ENCODE assay signal across 8 cellular contexts in genomic region chr16:12095275-12096161, GRCh38.
DNase-seq lines count a peak whose midpoint lies in the region; ATAC-seq, FAIRE-seq and TF ChIP-seq lines count a peak whose summit lies in the region.

No MANE protein-coding gene starts in this region.

- DNase-seq in D721Med (ENCODE audit: insufficient read length, low spot score) (no peak), SK-N-MC (ENCODE audit: low read depth, low spot score) (no peak), glutamatergic neuron (peak; percentile 83), posterior vena cava (ENCODE audit: low spot score) (peak; percentile 91), urothelium cell line (ENCODE audit: low spot score) (peak; percentile 73)
- peak; percentile 56 to 69 for DNase-seq in activated naive CD4-positive, alpha-beta T cell treated with anti-CD3 and anti-CD28 coated beads, Interleukin-2, amount 50 U/mL, for 72 hours (ENCODE audit: low spot score in 2 of 2)

- H3K36me3 ChIP-seq in SK-N-MC (ENCODE audit: insufficient read depth, low read length): no peaks in the 10 kb centered on the region

- H3K9me3 ChIP-seq in SK-N-MC (ENCODE audit: low read depth, low read length): no peaks in the 10 kb centered on the region

- H3K27ac ChIP-seq in SK-N-MC: no peak overlapping the region

- H3K9me3 Mint-ChIP-seq in activated naive CD4-positive, alpha-beta T cell treated with anti-CD3 and anti-CD28 coated beads, Interleukin-2, amount 50 U/mL, for 72 hours: no peaks in the 10 kb centered on the region
- H3K9me3 Mint-ChIP-seq in glutamatergic neuron (ENCODE audit: unreplicated experiment): peaks cover 2% of the 10 kb centered on the region

- peaks cover 11% of the 10 kb centered on the region for H3K27me3 Mint-ChIP-seq in glutamatergic neuron (ENCODE audit: unreplicated experiment)

- FAIRE-seq in D721Med (lab: Jason Lieb, UNC): no peak
- FAIRE-seq in urothelium cell line (lab: Jason Lieb, UNC): no peak

- intact Hi-C loops in posterior vena cava (cut with DNase I): loop anchor here (10.0 kb wide), 2 partner anchors 719 to 1379 kb away; no protein-coding TSS in a partner anchor

- peak overlapping the region; percentile 57 for H3K4me3 ChIP-seq in SK-N-MC

- peaks cover 48% of the 10 kb centered on the region for H3K4me1 Mint-ChIP-seq in glutamatergic neuron (ENCODE audit: low read depth, unreplicated experiment)

- TF ChIP-seq CTCF in D721Med (IDR thresholded peaks at IDR 0.05; ENCODE audit: insufficient read depth, missing control alignments) (peak; percentile 82), LNCAP (IDR thresholded peaks at IDR 0.05) (peak; percentile 91), glutamatergic neuron (IDR thresholded peaks at IDR 0.05; ENCODE audit: partially characterized antibody, unreplicated experiment) (peak; percentile 95)

- ATAC-seq in activated naive CD4-positive, alpha-beta T cell treated with anti-CD3 and anti-CD28 coated beads, Interleukin-2, amount 50 U/mL, for 72 hours: peak; percentile 24 to 28
- no peak for ATAC-seq in GM19452 (IDR thresholded peaks at IDR 0.05; ENCODE audit: unreplicated experiment)

- no peak overlapping the region for H3K27ac Mint-ChIP-seq in activated naive CD4-positive, alpha-beta T cell treated with anti-CD3 and anti-CD28 coated beads, Interleukin-2, amount 50 U/mL, for 72 hours
- no peak overlapping the region for H3K27ac Mint-ChIP-seq in glutamatergic neuron (ENCODE audit: unreplicated experiment)

- H3K9ac ChIP-seq in SK-N-MC (ENCODE audit: insufficient read length): peak overlapping the region; percentile 37

- no peak overlapping the region for H3K4me3 Mint-ChIP-seq in glutamatergic neuron (ENCODE audit: unreplicated experiment)

- no peaks in the 10 kb centered on the region for H3K36me3 Mint-ChIP-seq in activated naive CD4-positive, alpha-beta T cell treated with anti-CD3 and anti-CD28 coated beads, Interleukin-2, amount 50 U/mL, for 72 hours
- H3K36me3 Mint-ChIP-seq in glutamatergic neuron (ENCODE audit: unreplicated experiment): no peaks in the 10 kb centered on the region

Comparison
In these comparisons a context has a peak if more than half of its experiments do, and no peak if none do; other contexts are left out.
1. DNase-seq: peak in activated naive CD4-positive, alpha-beta T cell treated with anti-CD3 and anti-CD28 coated beads, Interleukin-2, amount 50 U/mL, for 72 hours (2 of 2), glutamatergic neuron (single experiment), posterior vena cava (single experiment) and urothelium cell line (single experiment); none in D721Med (single experiment) and SK-N-MC (single experiment).
2. Peak in every context shown above with its lines, with median percentiles within 50 percentile points of each other: CTCF ChIP-seq.